Comparison of ENCODE assay signal across 1 cellular context in genomic region chr9:124659099-124659659, GRCh38.
TF ChIP-seq lines count a peak whose summit lies in the region.

No MANE protein-coding gene starts in this region.

TF ChIP-seq in K562, 482 proteins besides CTCF, POLR2A, EP300 and RAD21 (continued from another document):
- TF ChIP-seq, protein P1, sequence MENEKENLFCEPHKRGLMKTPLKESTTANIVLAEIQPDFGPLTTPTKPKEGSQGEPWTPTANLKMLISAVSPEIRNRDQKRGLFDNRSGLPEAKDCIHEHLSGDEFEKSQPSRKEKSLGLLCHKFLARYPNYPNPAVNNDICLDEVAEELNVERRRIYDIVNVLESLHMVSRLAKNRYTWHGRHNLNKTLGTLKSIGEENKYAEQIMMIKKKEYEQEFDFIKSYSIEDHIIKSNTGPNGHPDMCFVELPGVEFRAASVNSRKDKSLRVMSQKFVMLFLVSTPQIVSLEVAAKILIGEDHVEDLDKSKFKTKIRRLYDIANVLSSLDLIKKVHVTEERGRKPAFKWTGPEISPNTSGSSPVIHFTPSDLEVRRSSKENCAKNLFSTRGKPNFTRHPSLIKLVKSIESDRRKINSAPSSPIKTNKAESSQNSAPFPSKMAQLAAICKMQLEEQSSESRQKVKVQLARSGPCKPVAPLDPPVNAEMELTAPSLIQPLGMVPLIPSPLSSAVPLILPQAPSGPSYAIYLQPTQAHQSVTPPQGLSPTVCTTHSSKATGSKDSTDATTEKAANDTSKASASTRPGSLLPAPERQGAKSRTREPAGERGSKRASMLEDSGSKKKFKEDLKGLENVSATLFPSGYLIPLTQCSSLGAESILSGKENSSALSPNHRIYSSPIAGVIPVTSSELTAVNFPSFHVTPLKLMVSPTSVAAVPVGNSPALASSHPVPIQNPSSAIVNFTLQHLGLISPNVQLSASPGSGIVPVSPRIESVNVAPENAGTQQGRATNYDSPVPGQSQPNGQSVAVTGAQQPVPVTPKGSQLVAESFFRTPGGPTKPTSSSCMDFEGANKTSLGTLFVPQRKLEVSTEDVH (IDR thresholded peaks at IDR 0.05; ENCODE audit: low read depth, partially characterized antibody) = no peak
- peak; percentile 71 for TF ChIP-seq EP400 (IDR thresholded peaks at IDR 0.05)
- no peak for TF ChIP-seq BMI1 (IDR thresholded peaks at IDR 0.05; ENCODE audit: low read length)
- TF ChIP-seq KAT7 (CRISPR knock-in tag; IDR thresholded peaks at IDR 0.05; ENCODE audit: borderline replicate concordance) = no peak
- TF ChIP-seq HNRNPH1 (optimal IDR thresholded peaks at IDR 0.05; ENCODE audit: low read depth, low read length) = no peak
- peak; percentile 85; the same call in 1 of the 2 replicates for TF ChIP-seq ETV5 (CRISPR knock-in tag; IDR thresholded peaks at IDR 0.05; ENCODE audit: low read depth)
- TF ChIP-seq TCF7 (IDR thresholded peaks at IDR 0.05; ENCODE audit: borderline replicate concordance) = no peak
- no peak for TF ChIP-seq SNAPC5 (CRISPR knock-in tag; IDR thresholded peaks at IDR 0.05)
- no peak for TF ChIP-seq ZNF384 (IDR thresholded peaks at IDR 0.05; ENCODE audit: low read depth, low read length)
- TF ChIP-seq PHF8 (IDR thresholded peaks at IDR 0.05; ENCODE audit: borderline replicate concordance, low read length) = peak; percentile 53; the same call in 1 of the 2 replicates
- TF ChIP-seq ZNF217 (CRISPR knock-in tag; IDR thresholded peaks at IDR 0.05) = no peak
- TF ChIP-seq SETDB1 (IDR thresholded peaks at IDR 0.05; ENCODE audit: low read length) = no peak
- TF ChIP-seq KDM5B (IDR thresholded peaks at IDR 0.05; ENCODE audit: insufficient replicate concordance, low read depth, low read length) = peak; percentile 57
- TF ChIP-seq POLR2AphosphoS5 (IDR thresholded peaks at IDR 0.05; ENCODE audit: control insufficient read depth, insufficient read depth, low read depth, low read length) = peak; percentile 61; the same call in 1 of the 2 replicates
- TF ChIP-seq, protein P2, sequence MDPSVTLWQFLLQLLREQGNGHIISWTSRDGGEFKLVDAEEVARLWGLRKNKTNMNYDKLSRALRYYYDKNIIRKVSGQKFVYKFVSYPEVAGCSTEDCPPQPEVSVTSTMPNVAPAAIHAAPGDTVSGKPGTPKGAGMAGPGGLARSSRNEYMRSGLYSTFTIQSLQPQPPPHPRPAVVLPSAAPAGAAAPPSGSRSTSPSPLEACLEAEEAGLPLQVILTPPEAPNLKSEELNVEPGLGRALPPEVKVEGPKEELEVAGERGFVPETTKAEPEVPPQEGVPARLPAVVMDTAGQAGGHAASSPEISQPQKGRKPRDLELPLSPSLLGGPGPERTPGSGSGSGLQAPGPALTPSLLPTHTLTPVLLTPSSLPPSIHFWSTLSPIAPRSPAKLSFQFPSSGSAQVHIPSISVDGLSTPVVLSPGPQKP (CRISPR knock-in tag; IDR thresholded peaks at IDR 0.05) = no peak
- no peak for TF ChIP-seq SMAD2 (IDR thresholded peaks at IDR 0.05; ENCODE audit: low read depth, low read length)
- TF ChIP-seq ZNF124 (CRISPR knock-in tag; IDR thresholded peaks at IDR 0.05) = no peak
- no peak for TF ChIP-seq ZNF311 (CRISPR knock-in tag; IDR thresholded peaks at IDR 0.05)
- TF ChIP-seq KDM4B (IDR thresholded peaks at IDR 0.05; ENCODE audit: borderline replicate concordance in 2 of 2, low read depth in 1 of 2) = no peak
- TF ChIP-seq ID3 (CRISPR knock-in tag; IDR thresholded peaks at IDR 0.05) = no peak
- TF ChIP-seq ID3 (tag; IDR thresholded peaks at IDR 0.05) = no peak
- no peak for TF ChIP-seq RERE (CRISPR knock-in tag; IDR thresholded peaks at IDR 0.05; ENCODE audit: borderline replicate concordance)
- TF ChIP-seq TOE1 (IDR thresholded peaks at IDR 0.05; ENCODE audit: borderline replicate concordance) = peak; percentile 63; the same call in 1 of the 2 replicates
- no peak for TF ChIP-seq TOE1 (CRISPR knock-in tag; IDR thresholded peaks at IDR 0.05; ENCODE audit: borderline replicate concordance, low read depth)
- no peak for TF ChIP-seq YBX1 (IDR thresholded peaks at IDR 0.05)
- TF ChIP-seq LCOR (CRISPR knock-in tag; IDR thresholded peaks at IDR 0.05) = no peak
- no peak for TF ChIP-seq ZC3H4 (CRISPR knock-in tag; IDR thresholded peaks at IDR 0.05; ENCODE audit: borderline replicate concordance)
- TF ChIP-seq TCFL5 (CRISPR knock-in tag; conservative IDR thresholded peaks at IDR 0.05) = peak; percentile 49; the same call in 1 of the 2 replicates
- no peak for TF ChIP-seq PURB (CRISPR knock-in tag; IDR thresholded peaks at IDR 0.05; ENCODE audit: low read depth)
- TF ChIP-seq, protein P3, sequence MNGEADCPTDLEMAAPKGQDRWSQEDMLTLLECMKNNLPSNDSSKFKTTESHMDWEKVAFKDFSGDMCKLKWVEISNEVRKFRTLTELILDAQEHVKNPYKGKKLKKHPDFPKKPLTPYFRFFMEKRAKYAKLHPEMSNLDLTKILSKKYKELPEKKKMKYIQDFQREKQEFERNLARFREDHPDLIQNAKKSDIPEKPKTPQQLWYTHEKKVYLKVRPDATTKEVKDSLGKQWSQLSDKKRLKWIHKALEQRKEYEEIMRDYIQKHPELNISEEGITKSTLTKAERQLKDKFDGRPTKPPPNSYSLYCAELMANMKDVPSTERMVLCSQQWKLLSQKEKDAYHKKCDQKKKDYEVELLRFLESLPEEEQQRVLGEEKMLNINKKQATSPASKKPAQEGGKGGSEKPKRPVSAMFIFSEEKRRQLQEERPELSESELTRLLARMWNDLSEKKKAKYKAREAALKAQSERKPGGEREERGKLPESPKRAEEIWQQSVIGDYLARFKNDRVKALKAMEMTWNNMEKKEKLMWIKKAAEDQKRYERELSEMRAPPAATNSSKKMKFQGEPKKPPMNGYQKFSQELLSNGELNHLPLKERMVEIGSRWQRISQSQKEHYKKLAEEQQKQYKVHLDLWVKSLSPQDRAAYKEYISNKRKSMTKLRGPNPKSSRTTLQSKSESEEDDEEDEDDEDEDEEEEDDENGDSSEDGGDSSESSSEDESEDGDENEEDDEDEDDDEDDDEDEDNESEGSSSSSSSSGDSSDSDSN (IDR thresholded peaks at IDR 0.05; ENCODE audit: borderline replicate concordance in 1 of 2, low read depth in 2 of 2, low read length in 2 of 2) = peak in 1 of 2 experiments; percentile 18; a peak in 1 of 4 replicates
- TF ChIP-seq ZFPM2 (CRISPR knock-in tag; IDR thresholded peaks at IDR 0.05) = no peak
- TF ChIP-seq MYC (IDR thresholded peaks at IDR 0.05; ENCODE audit: low read depth, low read length) = peak; percentile 72
- TF ChIP-seq MYC (CRISPR knock-in tag; IDR thresholded peaks at IDR 0.05; ENCODE audit: borderline replicate concordance, low read depth) = no peak
- TF ChIP-seq E2F4 (CRISPR knock-in tag; IDR thresholded peaks at IDR 0.05; ENCODE audit: low read depth) = no peak
- no peak for TF ChIP-seq ZC3H8 (IDR thresholded peaks at IDR 0.05)
